Comparison of ENCODE assay signal across 12 cellular contexts in the genomic region with DNA sequence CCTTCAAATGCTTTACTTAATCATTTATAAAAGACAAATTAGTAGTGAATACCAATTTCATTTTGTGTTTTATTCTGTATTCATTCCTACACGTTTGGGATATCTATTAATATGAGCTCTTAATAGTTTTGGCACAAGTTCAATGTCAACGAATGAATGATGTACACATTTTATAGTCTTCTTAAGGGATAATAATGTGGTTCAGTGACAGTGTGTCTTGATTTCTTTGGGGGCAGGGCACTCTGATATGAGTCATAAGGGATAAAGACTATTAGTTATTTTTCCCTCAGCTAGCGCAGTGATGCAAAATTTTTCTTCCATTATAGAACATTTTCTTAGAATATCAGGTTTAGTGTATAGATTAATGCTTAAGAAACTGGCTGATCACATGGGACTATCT.
"Had no signal": no experiment of that assay in that cellular context is flagged by ENCODE, and none has a peak within 500 bp of the region (broad histone marks: within the 10 kb centered on the region; RNA-seq: fewer than 3 reads in every experiment).

No MANE protein-coding gene starts in this region.

- H3K4me1 ChIP-seq: prostate gland, testis, upper lobe of right lung had no signal

- ATAC-seq: left colon, right cardiac atrium, upper lobe of right lung had no signal

- H3K4me3 ChIP-seq: lung, prostate gland, stomach, testis, upper lobe of right lung had no signal

- H3K36me3 ChIP-seq: prostate gland, stomach, upper lobe of right lung had no signal

- H3K27me3 ChIP-seq: stomach, testis, upper lobe of right lung had no signal

- H3K27ac ChIP-seq: prostate gland, stomach, testis, upper lobe of right lung had no signal

- DNase-seq: activated CD4-positive, CD25-positive, alpha-beta regulatory T cell treated with anti-CD3 and anti-CD28 coated beads, Interleukin-2, amount 50 U/mL, for 72 hours; activated naive CD8-positive, alpha-beta T cell treated with anti-CD3 and anti-CD28 coated beads for 36 hours; erythroblast; left colon; right cardiac atrium; stimulated activated CD4-positive, alpha-beta T cell treated with anti-CD3 and anti-CD28 coated beads, Interleukin-1b, Interleukin-23, amount 100 ng/mL, for 48 hours; stomach; T-helper 9 cell; testis; upper lobe of right lung had no signal

- H3K9me3 ChIP-seq: prostate gland, stomach, testis, upper lobe of right lung had no signal
